Comparison of ENCODE assay signal across 39 cellular contexts in the genomic region with DNA sequence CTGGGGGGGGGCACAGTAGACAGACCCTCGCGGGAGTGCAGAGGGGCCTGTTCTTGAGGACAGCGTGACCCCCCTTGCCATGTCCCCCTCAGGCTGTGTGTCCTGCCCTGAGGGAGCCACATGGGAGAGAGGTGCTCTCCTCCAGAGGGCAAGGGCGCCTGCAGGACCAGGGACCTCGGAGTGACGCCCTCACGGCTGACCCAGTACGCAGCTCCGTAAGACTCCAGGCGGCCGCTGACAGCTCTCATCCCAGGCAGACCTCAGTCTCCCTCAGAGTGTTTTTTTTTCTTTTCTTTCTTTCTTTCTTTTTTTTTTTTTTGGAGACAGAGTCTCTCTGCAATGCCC. TPM values are rescaled to one million over a fixed set of nuclear protein-coding genes. Genes with fewer than 3 reads are reported as not detected.
"Had no signal": no experiment of that assay in that cellular context is flagged by ENCODE, and none has a peak within 500 bp of the region (broad histone marks: within the 10 kb centered on the region; RNA-seq: fewer than 3 reads in every experiment).

No MANE protein-coding gene starts in this region.

- H3K4me3 ChIP-seq: adrenal gland, body of pancreas, breast epithelium, cardiac muscle cell, colonic mucosa, esophagus squamous epithelium, gastroesophageal sphincter had no signal

- FAIRE-seq: endometrium, endothelial cell of umbilical vein had no signal

- DNase-seq: activated B cell treated with CpG ODN at 0.5 μM for 24 hours; activated CD4-positive, alpha-beta memory T cell treated with anti-CD3 and anti-CD28 coated beads for 36 hours; activated CD4-positive, alpha-beta T cell treated with anti-CD3 and anti-CD28 coated beads for 48 hours; activated CD4-positive, alpha-beta T cell treated with anti-CD3 and anti-CD28 coated beads, Interleukin-2, amount 50 U/mL, for 1 hour; activated CD8-positive, alpha-beta memory T cell treated with anti-CD3 and anti-CD28 coated beads, Interleukin-2, amount 10 ng/mL, durations not matched to agents 7 days and 5 days; activated CD8-positive, alpha-beta memory T cell treated with anti-CD3 and anti-CD28 coated beads, Interleukin-2, amount 50 U/mL, for 4 hours; activated CD8-positive, alpha-beta T cell treated with anti-CD3 and anti-CD28 coated beads, Interleukin-2, amount 10 ng/mL, durations not matched to agents 7 days and 5 days; activated effector memory CD4-positive, alpha-beta T cell treated with anti-CD3 and anti-CD28 coated beads, Interleukin-2, amount 50 U/mL, for 16 hours; activated naive CD4-positive, alpha-beta T cell treated with anti-CD3 and anti-CD28 coated beads for 36 hours; activated naive CD8-positive, alpha-beta T cell treated with anti-CD3 and anti-CD28 coated beads for 36 hours; activated naive CD8-positive, alpha-beta T cell treated with anti-CD3 and anti-CD28 coated beads, Interleukin-2, amount 50 U/mL, for 24 hours; activated T-cell treated with anti-CD3 and anti-CD28 coated beads, Interleukin-2, amount 50 U/mL, for 1 hour; activated T-cell treated with anti-CD3 and anti-CD28 coated beads, Interleukin-2, amount 50 U/mL, for 48 hours; adrenal gland; amygdala; aorta; body of pancreas; central memory CD4-positive, alpha-beta T cell; cerebellar nuclear complex; colonic mucosa; effector CD8-positive, alpha-beta T cell; esophagus squamous epithelium; foreskin melanocyte; T-helper 1 cell; T-helper 17 cell; T1000; WERI-Rb-1 had no signal

- H3K36me3 ChIP-seq: adrenal gland, breast epithelium, cardiac muscle cell, colonic mucosa, WERI-Rb-1 had no signal

- H3K27ac ChIP-seq: adrenal gland, body of pancreas, breast epithelium, cardiac muscle cell, colonic mucosa, epithelial cell of prostate, esophagus squamous epithelium, gastroesophageal sphincter, WERI-Rb-1 had no signal

- H3K4me1 ChIP-seq: breast epithelium, gastroesophageal sphincter had no signal

- ATAC-seq: activated CD4-positive, CD25-positive, alpha-beta regulatory T cell treated with anti-CD3 and anti-CD28 coated beads, Interleukin-2, amount 50 U/mL, for 24 hours; activated CD8-positive, alpha-beta memory T cell treated with anti-CD3 and anti-CD28 coated beads, Interleukin-2, amount 10 ng/mL, durations not matched to agents 7 days and 5 days; activated CD8-positive, alpha-beta T cell treated with anti-CD3 and anti-CD28 coated beads, Interleukin-2, amount 10 ng/mL, durations not matched to agents 7 days and 5 days; activated naive CD8-positive, alpha-beta T cell treated with anti-CD3 and anti-CD28 coated beads, Interleukin-2, amount 50 U/mL, for 24 hours; body of pancreas; gastroesophageal sphincter; T-helper 17 cell had no signal

- H3K27me3 ChIP-seq: adrenal gland, body of pancreas, breast epithelium, cardiac muscle cell, colonic mucosa, esophagus squamous epithelium, gastroesophageal sphincter had no signal

- H3K9me3 ChIP-seq: adrenal gland, body of pancreas, breast epithelium, colonic mucosa, esophagus squamous epithelium, gastroesophageal sphincter had no signal

RNA-seq across cellular contexts. Expression of a gene that starts 27.6 kb away (rescaled TPM):
- total RNA-seq: fibroblast of villous mesenchyme had no signal

RNA-seq across cellular contexts. Expression of a gene that starts 45.5 kb away (rescaled TPM):
- total RNA-seq: activated B cell treated with CpG ODN at 0.5 μM for 24 hours; activated CD4-positive, alpha-beta memory T cell treated with anti-CD3 and anti-CD28 coated beads for 36 hours; activated CD8-positive, alpha-beta memory T cell treated with anti-CD3 and anti-CD28 coated beads for 36 hours; activated CD8-positive, alpha-beta memory T cell treated with anti-CD3 and anti-CD28 coated beads, Interleukin-2, amount 10 ng/mL, durations not matched to agents 7 days and 5 days; activated CD8-positive, alpha-beta T cell treated with anti-CD3 and anti-CD28 coated beads, Interleukin-2, amount 10 ng/mL, durations not matched to agents 7 days and 5 days; activated naive CD4-positive, alpha-beta T cell treated with anti-CD3 and anti-CD28 coated beads for 36 hours; activated naive CD8-positive, alpha-beta T cell treated with anti-CD3 and anti-CD28 coated beads for 36 hours; activated T-helper 1 cell treated with anti-CD3 and anti-CD28 coated beads, Interleukin-12 subunit alpha, Interleukin-12 subunit beta, Interleukin-2, Interleukin-4 antibody, amounts not matched to agents 30 ng/mL and 10 ng/mL and 1 ng/mL, durations not matched to agents 14 hours and 24 hours and 36 hours; activated T-helper 2 cell treated with anti-CD3 and anti-CD28 coated beads, Interferon-gamma antibody, Interleukin-2, Interleukin-4, amounts not matched to agents 10 μg/mL and 5 μg/mL and 100 μg/mL, durations not matched to agents 14 hours and 24 hours and 36 hours; aorta; esophagus squamous epithelium; T-helper 17 cell had no signal
- polyA plus RNA-seq: fibroblast of lung had no signal
